ENCODE assay signal across 1 cellular context in genomic region chr2:205726506-205726905, GRCh38.
TF ChIP-seq lines count a peak whose summit lies in the region.

No MANE protein-coding gene starts in this region.

TF ChIP-seq in HepG2, 621 proteins besides CTCF, POLR2A, EP300 and RAD21 (continued from another document):
- no peak for TF ChIP-seq ZNF850 (CRISPR knock-in tag; conservative IDR thresholded peaks at IDR 0.05)
- TF ChIP-seq, protein P1, sequence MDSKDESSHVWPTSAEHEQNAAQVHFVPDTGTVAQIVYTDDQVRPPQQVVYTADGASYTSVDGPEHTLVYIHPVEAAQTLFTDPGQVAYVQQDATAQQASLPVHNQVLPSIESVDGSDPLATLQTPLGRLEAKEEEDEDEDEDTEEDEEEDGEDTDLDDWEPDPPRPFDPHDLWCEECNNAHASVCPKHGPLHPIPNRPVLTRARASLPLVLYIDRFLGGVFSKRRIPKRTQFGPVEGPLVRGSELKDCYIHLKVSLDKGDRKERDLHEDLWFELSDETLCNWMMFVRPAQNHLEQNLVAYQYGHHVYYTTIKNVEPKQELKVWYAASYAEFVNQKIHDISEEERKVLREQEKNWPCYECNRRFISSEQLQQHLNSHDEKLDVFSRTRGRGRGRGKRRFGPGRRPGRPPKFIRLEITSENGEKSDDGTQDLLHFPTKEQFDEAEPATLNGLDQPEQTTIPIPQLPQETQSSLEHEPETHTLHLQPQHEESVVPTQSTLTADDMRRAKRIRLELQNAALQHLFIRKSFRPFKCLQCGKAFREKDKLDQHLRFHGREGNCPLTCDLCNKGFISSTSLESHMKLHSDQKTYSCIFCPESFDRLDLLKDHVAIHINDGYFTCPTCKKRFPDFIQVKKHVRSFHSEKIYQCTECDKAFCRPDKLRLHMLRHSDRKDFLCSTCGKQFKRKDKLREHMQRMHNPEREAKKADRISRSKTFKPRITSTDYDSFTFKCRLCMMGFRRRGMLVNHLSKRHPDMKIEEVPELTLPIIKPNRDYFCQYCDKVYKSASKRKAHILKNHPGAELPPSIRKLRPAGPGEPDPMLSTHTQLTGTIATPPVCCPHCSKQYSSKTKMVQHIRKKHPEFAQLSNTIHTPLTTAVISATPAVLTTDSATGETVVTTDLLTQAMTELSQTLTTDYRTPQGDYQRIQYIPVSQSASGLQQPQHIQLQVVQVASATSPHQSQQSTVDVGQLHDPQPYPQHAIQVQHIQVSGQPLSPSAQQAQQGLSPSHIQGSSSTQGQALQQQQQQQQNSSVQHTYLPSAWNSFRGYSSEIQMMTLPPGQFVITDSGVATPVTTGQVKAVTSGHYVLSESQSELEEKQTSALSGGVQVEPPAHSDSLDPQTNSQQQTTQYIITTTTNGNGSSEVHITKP (CRISPR knock-in tag; IDR thresholded peaks at IDR 0.05; ENCODE audit: low read depth), result no peak
- TF ChIP-seq, protein P2, sequence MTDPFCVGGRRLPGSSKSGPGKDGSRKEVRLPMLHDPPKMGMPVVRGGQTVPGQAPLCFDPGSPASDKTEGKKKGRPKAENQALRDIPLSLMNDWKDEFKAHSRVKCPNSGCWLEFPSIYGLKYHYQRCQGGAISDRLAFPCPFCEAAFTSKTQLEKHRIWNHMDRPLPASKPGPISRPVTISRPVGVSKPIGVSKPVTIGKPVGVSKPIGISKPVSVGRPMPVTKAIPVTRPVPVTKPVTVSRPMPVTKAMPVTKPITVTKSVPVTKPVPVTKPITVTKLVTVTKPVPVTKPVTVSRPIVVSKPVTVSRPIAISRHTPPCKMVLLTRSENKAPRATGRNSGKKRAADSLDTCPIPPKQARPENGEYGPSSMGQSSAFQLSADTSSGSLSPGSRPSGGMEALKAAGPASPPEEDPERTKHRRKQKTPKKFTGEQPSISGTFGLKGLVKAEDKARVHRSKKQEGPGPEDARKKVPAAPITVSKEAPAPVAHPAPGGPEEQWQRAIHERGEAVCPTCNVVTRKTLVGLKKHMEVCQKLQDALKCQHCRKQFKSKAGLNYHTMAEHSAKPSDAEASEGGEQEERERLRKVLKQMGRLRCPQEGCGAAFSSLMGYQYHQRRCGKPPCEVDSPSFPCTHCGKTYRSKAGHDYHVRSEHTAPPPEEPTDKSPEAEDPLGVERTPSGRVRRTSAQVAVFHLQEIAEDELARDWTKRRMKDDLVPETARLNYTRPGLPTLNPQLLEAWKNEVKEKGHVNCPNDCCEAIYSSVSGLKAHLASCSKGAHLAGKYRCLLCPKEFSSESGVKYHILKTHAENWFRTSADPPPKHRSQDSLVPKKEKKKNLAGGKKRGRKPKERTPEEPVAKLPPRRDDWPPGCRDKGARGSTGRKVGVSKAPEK (CRISPR knock-in tag; IDR thresholded peaks at IDR 0.05; ENCODE audit: borderline replicate concordance), result no peak
- TF ChIP-seq FOXA1 (IDR thresholded peaks at IDR 0.05), result no peak
- TF ChIP-seq FOXA1 (CRISPR knock-in tag; IDR thresholded peaks at IDR 0.05), result peak; percentile 48; the same call in 1 of the 2 replicates
- TF ChIP-seq BORCS8-MEF2B (CRISPR knock-in tag; IDR thresholded peaks at IDR 0.05), result no peak
- no peak for TF ChIP-seq RXRB (CRISPR knock-in tag; IDR thresholded peaks at IDR 0.05; ENCODE audit: borderline replicate concordance)
- no peak for TF ChIP-seq SOX6 (IDR thresholded peaks at IDR 0.05)
- TF ChIP-seq SOX6 (CRISPR knock-in tag; IDR thresholded peaks at IDR 0.05), result peak; percentile 49
- TF ChIP-seq NFYC (CRISPR knock-in tag; IDR thresholded peaks at IDR 0.05), result no peak
- TF ChIP-seq MTA3 (CRISPR knock-in tag; IDR thresholded peaks at IDR 0.05), result no peak
- TF ChIP-seq ZSCAN12 (CRISPR knock-in tag; IDR thresholded peaks at IDR 0.05), result no peak
- TF ChIP-seq ZNF710 (CRISPR knock-in tag; IDR thresholded peaks at IDR 0.05; ENCODE audit: borderline replicate concordance), result no peak
- TF ChIP-seq REL (CRISPR knock-in tag; conservative IDR thresholded peaks at IDR 0.05), result no peak
- TF ChIP-seq, protein P3, sequence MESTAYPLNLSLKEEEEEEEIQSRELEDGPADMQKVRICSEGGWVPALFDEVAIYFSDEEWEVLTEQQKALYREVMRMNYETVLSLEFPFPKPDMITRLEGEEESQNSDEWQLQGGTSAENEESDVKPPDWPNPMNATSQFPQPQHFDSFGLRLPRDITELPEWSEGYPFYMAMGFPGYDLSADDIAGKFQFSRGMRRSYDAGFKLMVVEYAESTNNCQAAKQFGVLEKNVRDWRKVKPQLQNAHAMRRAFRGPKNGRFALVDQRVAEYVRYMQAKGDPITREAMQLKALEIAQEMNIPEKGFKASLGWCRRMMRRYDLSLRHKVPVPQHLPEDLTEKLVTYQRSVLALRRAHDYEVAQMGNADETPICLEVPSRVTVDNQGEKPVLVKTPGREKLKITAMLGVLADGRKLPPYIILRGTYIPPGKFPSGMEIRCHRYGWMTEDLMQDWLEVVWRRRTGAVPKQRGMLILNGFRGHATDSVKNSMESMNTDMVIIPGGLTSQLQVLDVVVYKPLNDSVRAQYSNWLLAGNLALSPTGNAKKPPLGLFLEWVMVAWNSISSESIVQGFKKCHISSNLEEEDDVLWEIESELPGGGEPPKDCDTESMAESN (CRISPR knock-in tag; conservative IDR thresholded peaks at IDR 0.05), result no peak
- TF ChIP-seq PHF8 (CRISPR knock-in tag; IDR thresholded peaks at IDR 0.05), result no peak
